ENCODE assay signal across 1 cellular context in genomic region chr6:32252326-32253009, GRCh38.
TF ChIP-seq lines count a peak whose summit lies in the region.

No MANE protein-coding gene starts in this region.

TF ChIP-seq in GM23338, 12 proteins besides CTCF, POLR2A, EP300 and RAD21 (continued from another document):
- TF ChIP-seq ZNF114 (CRISPR knock-in tag; IDR thresholded peaks at IDR 0.05) (no peak), ZNF462 (CRISPR knock-in tag; IDR thresholded peaks at IDR 0.05) (no peak), POLR2AphosphoS5 (IDR thresholded peaks at IDR 0.05; ENCODE audit: low read depth) (no peak), ETS1 (IDR thresholded peaks at IDR 0.05) (no peak), EZH2phosphoT487 (IDR thresholded peaks at IDR 0.05; ENCODE audit: unreplicated experiment) (no peak)
